In genomic region chr3:52040600-52040999, GRCh38 we compare ENCODE assay signal across 1 cellular context.
TF ChIP-seq lines count a peak whose summit lies in the region.

No MANE protein-coding gene starts in this region.

TF ChIP-seq in HepG2, 621 proteins besides CTCF, POLR2A, EP300 and RAD21:
- TF ChIP-seq SPEN (CRISPR knock-in tag; IDR thresholded peaks at IDR 0.05; ENCODE audit: low read depth), result no peak
- TF ChIP-seq ZNF260 (CRISPR knock-in tag; IDR thresholded peaks at IDR 0.05; ENCODE audit: borderline replicate concordance, low read depth), result no peak
- TF ChIP-seq ZNF782 (CRISPR knock-in tag; IDR thresholded peaks at IDR 0.05; ENCODE audit: borderline replicate concordance), result no peak
- TF ChIP-seq ZNF317 (CRISPR knock-in tag; IDR thresholded peaks at IDR 0.05), result no peak
- TF ChIP-seq ZNF879 (CRISPR knock-in tag; IDR thresholded peaks at IDR 0.05), result no peak
- no peak for TF ChIP-seq GLI4 (CRISPR knock-in tag; IDR thresholded peaks at IDR 0.05; ENCODE audit: borderline replicate concordance)
- no peak for TF ChIP-seq FIP1L1 (IDR thresholded peaks at IDR 0.05; ENCODE audit: borderline replicate concordance, insufficient read depth, low read depth, low read length)
- TF ChIP-seq TBX2 (CRISPR knock-in tag; IDR thresholded peaks at IDR 0.05; ENCODE audit: borderline replicate concordance), result no peak
- TF ChIP-seq SAP130 (CRISPR knock-in tag; IDR thresholded peaks at IDR 0.05; ENCODE audit: low read depth), result no peak
TF ChIP-seq in HepG2: peak in this region for 0.
